8 cellular contexts compared by ENCODE assay signal in the genomic region with DNA sequence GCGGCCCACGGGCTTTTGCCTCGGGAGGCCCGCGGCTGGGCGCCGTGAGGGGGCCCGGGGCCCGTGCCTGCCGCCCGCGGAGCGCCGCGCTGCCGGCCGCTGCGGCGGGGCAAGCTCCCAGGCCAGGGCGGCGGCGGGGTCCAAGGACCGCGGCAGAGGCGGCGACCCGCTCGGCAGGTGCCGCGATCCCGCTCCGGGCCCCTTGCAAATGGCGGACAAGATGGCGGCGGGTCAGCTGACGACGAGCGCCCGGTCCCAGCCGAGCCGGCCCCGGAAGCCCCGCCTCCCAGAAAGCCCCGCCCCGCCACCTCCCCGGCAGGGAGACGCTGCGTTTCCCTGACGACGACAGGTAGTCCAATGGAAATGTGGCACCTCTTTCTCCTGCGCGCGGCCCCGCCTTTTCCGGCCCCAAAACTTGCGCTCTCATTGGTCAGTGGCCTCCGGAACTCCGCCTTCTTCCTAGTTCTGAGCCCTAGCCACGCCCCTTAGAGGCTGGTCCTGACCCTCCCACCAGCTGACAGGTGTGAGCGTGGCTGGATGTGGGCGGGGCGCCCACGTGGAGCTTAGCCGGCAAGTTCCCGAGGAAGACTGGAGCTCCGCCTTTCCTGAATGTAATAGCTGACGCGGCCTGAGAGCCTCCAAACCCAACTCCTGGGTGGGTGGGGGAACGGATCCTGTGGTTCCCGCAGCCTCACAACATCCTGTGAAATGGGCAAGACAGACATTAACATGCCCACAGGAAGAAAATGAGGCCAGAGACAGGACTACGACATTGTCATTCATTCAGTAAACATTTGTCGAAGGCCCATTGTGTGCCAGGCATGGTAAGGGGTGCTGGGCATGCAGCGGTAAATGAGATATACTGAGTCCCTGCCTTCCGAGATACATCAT. TPM values are rescaled to one million over a fixed set of nuclear protein-coding genes. Genes with fewer than 3 reads are reported as not detected.
A peak's percentile ranks its signal among the peaks of the same experiment; 100 is the strongest.
DNase-seq lines count a peak whose midpoint lies in the region; ATAC-seq and TF ChIP-seq lines count a peak whose summit lies in the region.

A gene (minus strand): TSS at position 228 of the 891 bp plus-strand sequence. CDS start 232 bp downstream, outside the sequence.

- H3K4me3 Mint-ChIP-seq in type B pancreatic cell: peak within 1 kb of the TSS; percentile 91

- intact Hi-C loops in T-helper 1 cell treated with Interleukin-12 subunit alpha and Interleukin-12 subunit beta and Interleukin-4 antibody, amounts not matched to agents 30 ng/mL and 1 ng/mL, for 36 hours (cut with micrococcal nuclease): loop anchor here (1.0 to 5.0 kb wide), 15 partner anchors 12 to 634 kb away; a partner anchor contains a TSS
- intact Hi-C loops in heart left ventricle (cut with DNase I): loop anchor here in 7 of 10 donors (2.0 to 10.0 kb wide), 11 partner anchors 53 to 463 kb away; a partner anchor contains a TSS

- peak within 1 kb of the TSS; percentile 44 to 96 (median 89) for H3K27ac ChIP-seq in heart left ventricle

- TF ChIP-seq CTCF in GM13976 (IDR thresholded peaks at IDR 0.05; ENCODE audit: borderline replicate concordance, control extremely low read depth, extremely low read depth, insufficient read depth, missing control alignments) (no peak), heart left ventricle (IDR thresholded peaks at IDR 0.05) (no peak), type B pancreatic cell (conservative IDR thresholded peaks at IDR 0.05) (no peak)

- H3K27me3 ChIP-seq in heart left ventricle: no peaks in the 10 kb centered on the region

- in situ Hi-C loops in GM13976 (cut with MboI; ENCODE audit: low sequenced_read_pairs, unreplicated experiment): loop anchor here (25.0 kb wide), 1 partner anchor 461 kb away; no protein-coding TSS in a partner anchor

- H3K27ac Mint-ChIP-seq in type B pancreatic cell: peak within 1 kb of the TSS; percentile 96

- H3K4me1 ChIP-seq in heart left ventricle: peaks cover 0 to 38% (median 29%) of the 10 kb centered on the region in 12 donors

- WGBS in heart left ventricle, 4 donors: 2 to 5% (median 3%) methylated on average over 18 to 74 of the region's 74 CpGs

- peak in 1 of 2 donors; percentile 37 for TF ChIP-seq POLR2A in heart left ventricle (IDR thresholded peaks at IDR 0.05)

- no peaks in the 10 kb centered on the region for H3K9me3 ChIP-seq in heart left ventricle

- no peaks in the 10 kb centered on the region for H3K9me3 Mint-ChIP-seq in type B pancreatic cell

- ATAC-seq in HG02870 (IDR thresholded peaks at IDR 0.05; ENCODE audit: unreplicated experiment) (peak; percentile 86), heart left ventricle (peak; percentile 97 to 99 (median 98))

- peaks cover 23% of the 10 kb centered on the region for H3K4me1 Mint-ChIP-seq in type B pancreatic cell (ENCODE audit: unreplicated experiment)

- peak within 1 kb of the TSS; percentile 70 to 99 (median 97) for H3K4me3 ChIP-seq in heart left ventricle

- no peaks in the 10 kb centered on the region for H3K27me3 Mint-ChIP-seq in type B pancreatic cell

- H3K36me3 Mint-ChIP-seq in type B pancreatic cell: no peaks in the 10 kb centered on the region

- peaks cover 0 to 3% (median 0%) of the 10 kb centered on the region in 9 donors for H3K36me3 ChIP-seq in heart left ventricle

- DNase-seq in GM13976 (ENCODE audit: low spot score) (peak; percentile 100), NCI-H146 treated with DMSO at 0.1 percent for 48 hours (lab: John Stamatoyannopoulos, UW; ENCODE audit: unreplicated experiment) (peak; percentile 95), amniotic epithelial cell (ENCODE audit: low read depth) (peak; percentile 99), heart left ventricle (peak; percentile 100), pons (ENCODE audit: low spot score) (peak; percentile 99), type B pancreatic cell (ENCODE audit: extremely low spot score, unreplicated experiment) (peak; percentile 100)

RNA-seq across cellular contexts. Expression of the gene that starts here (rescaled TPM):
- total RNA-seq in T-helper 1 cell treated with Interleukin-12 subunit alpha and Interleukin-12 subunit beta and Interleukin-4 antibody, amounts not matched to agents 30 ng/mL and 1 ng/mL, for 36 hours: 126 and 139 TPM in 2 replicates
- 100 to 1,000 TPM in 5 of 9 donors, 10 to 100 TPM in 4; 63.1 to 116 (median 103) TPM for total RNA-seq in heart left ventricle
- polyA plus RNA-seq in heart left ventricle: 100 to 1,000 TPM in 1 of 2 donors, 10 to 100 TPM in 1; 66.3 to 124 TPM
- total RNA-seq in type B pancreatic cell (ENCODE audit: low replicate concordance): 127 and 139 TPM in 2 replicates

Comparison
In these comparisons a context has a peak if more than half of its experiments do, and no peak if none do; other contexts are left out.
1. Peak in every context shown above with its lines: DNase-seq, ATAC-seq, H3K4me3 ChIP-seq and H3K27ac ChIP-seq.